Comparison of ENCODE assay signal across 7 cellular contexts in the genomic region with DNA sequence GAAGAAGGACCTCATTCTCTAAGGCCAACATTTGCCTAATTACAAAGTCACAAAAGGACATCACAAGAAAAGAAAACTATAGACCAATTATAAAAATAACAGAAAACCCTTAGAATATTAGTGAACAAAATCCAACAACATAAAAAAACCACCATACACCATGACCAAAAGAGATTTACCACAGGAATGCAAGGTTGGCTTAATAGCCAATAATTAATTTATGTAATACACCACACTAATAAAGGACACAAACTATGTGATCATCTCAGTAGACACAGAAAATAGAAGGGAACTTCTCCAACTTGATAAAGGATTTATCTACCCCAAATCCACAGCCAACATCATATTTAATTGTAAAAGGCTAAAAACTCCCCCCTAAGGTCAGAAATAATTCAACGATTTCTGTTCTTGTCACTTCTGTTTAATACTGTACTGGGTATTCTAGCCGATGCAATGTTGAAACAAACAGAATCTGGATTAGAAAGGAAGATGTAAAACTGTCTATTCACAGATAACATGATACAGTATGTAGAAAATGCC.
"Had no signal": no experiment of that assay in that cellular context is flagged by ENCODE, and none has a peak within 500 bp of the region (broad histone marks: within the 10 kb centered on the region; RNA-seq: fewer than 3 reads in every experiment).

No MANE protein-coding gene starts in this region.

- ATAC-seq: GM12878 had no signal

- DNase-seq: GDM1, GF-D8 had no signal

- FAIRE-seq: GM12878, GM12891, GM12892, GM18507, GM19239 had no signal

- H3K4me3 ChIP-seq: GM12878 had no signal
